Comparison of ENCODE assay signal across 8 cellular contexts in genomic region chr20:63980317-63980805, GRCh38. TPM values are rescaled to one million over a fixed set of nuclear protein-coding genes. Genes with fewer than 3 reads are reported as not detected.
A peak's percentile ranks its signal among the peaks of the same experiment; 100 is the strongest.
DNase-seq lines count a peak whose midpoint lies in the region; ATAC-seq and TF ChIP-seq lines count a peak whose summit lies in the region.

No MANE protein-coding gene starts in this region.

- H3K27ac ChIP-seq in DND-41 (ENCODE audit: low read length): peak overlapping the region; percentile 93
- peak overlapping the region; percentile 78 for H3K27ac ChIP-seq in HEK293 (ENCODE audit: extremely low read depth, low read depth, low read length)
- peak overlapping the region; percentile 65 for H3K27ac ChIP-seq in SK-N-MC

- H3K4me3 ChIP-seq in DND-41 (ENCODE audit: low read depth in 1 of 2, low read length in 2 of 2) (peak overlapping the region; percentile 76 to 97; a peak in 3 of 4 replicates), HEK293 (ENCODE audit: low read depth, low read length) (peak overlapping the region; percentile 95), SK-N-MC (peak overlapping the region; percentile 97), endocrine pancreas (ENCODE audit: control insufficient read depth, insufficient read depth, low read length) (no peak overlapping the region), neuron (ENCODE audit: low read length) (peak overlapping the region; percentile 68)

- H4K20me1 ChIP-seq in DND-41 (ENCODE audit: insufficient read depth, low read length): peaks cover 18% of the 10 kb centered on the region

- TF ChIP-seq CTCF in DND-41 (IDR thresholded peaks at IDR 0.05; ENCODE audit: borderline replicate concordance, extremely low read depth, low read length, poor library complexity, severe bottlenecking) (no peak), HEK293 (tag by site-specific recombination; IDR thresholded peaks at IDR 0.05) (no peak)

- DNase-seq in DND-41 (no peak), SK-N-MC (ENCODE audit: low read depth, low spot score) (no peak), Ammon's horn (ENCODE audit: low spot score) (no peak), dedifferentiated amniotic fluid mesenchymal stem cell (ENCODE audit: extremely low spot score) (no peak), H4 (ENCODE audit: low spot score) (no peak)

- H3K27me3 ChIP-seq in DND-41 (ENCODE audit: insufficient read depth, low read length, poor library complexity): no peaks in the 10 kb centered on the region
- no peaks in the 10 kb centered on the region for H3K27me3 ChIP-seq in endocrine pancreas (ENCODE audit: control insufficient read depth, insufficient read depth, low read length)
- no peaks in the 10 kb centered on the region for H3K27me3 ChIP-seq in neuron (ENCODE audit: insufficient read depth, low read length)

- H3K9ac ChIP-seq in DND-41 (ENCODE audit: low read depth, low read length) (peak overlapping the region; percentile 76), SK-N-MC (ENCODE audit: insufficient read length) (peak overlapping the region; percentile 67), endocrine pancreas (ENCODE audit: control insufficient read depth, insufficient read depth, low read length) (peak overlapping the region; percentile 32)

- peak overlapping the region; percentile 89 for H3K4me2 ChIP-seq in DND-41 (ENCODE audit: insufficient read depth, low read length)

- POLR2A ChIA-PET in HEK293 (lab: Yijun Ruan, JAX): interaction anchor here (0.6 to 2.0 kb wide), 14 partner anchors 21 to 322 kb away, joined by 3 to 21 read pairs (median 4); partner anchors contain the start of genes ARFRP1, RTEL1, TCEA2 and TPD52L2

- ATAC-seq in DND-41 (ENCODE audit: insufficient read depth, low read depth): peak; percentile 4

- H2AFZ ChIP-seq in DND-41 (ENCODE audit: low read depth, low read length): peak overlapping the region; percentile 74
- no peak overlapping the region for H2AFZ ChIP-seq in neuron (ENCODE audit: low read depth, low read length)

- peaks cover 47% of the 10 kb centered on the region for H3K79me2 ChIP-seq in DND-41 (ENCODE audit: insufficient read depth, low read length)

- CTCF ChIA-PET in HEK293 (lab: Yijun Ruan, JAX): interaction anchor here (0.6 to 3.8 kb wide), 24 partner anchors 11 to 1832 kb away, joined by 3 to 18 read pairs (median 4); partner anchors contain the start of genes C20orf204, PTK6 and TPD52L2

- H3K36me3 ChIP-seq in DND-41 (ENCODE audit: insufficient read depth, low read length) (peaks cover 38% of the 10 kb centered on the region), HEK293 (ENCODE audit: control insufficient read depth in 2 of 2, insufficient read depth in 1 of 2, low read length in 2 of 2) (peaks cover 6 to 28% of the 10 kb centered on the region in 2 experiments; a peak in 2 of 3 replicates), SK-N-MC (ENCODE audit: insufficient read depth, low read length) (peaks cover 19% of the 10 kb centered on the region), endocrine pancreas (ENCODE audit: control insufficient read depth, insufficient read depth, low read length) (peaks cover 2% of the 10 kb centered on the region), neuron (ENCODE audit: insufficient read depth, low read length) (peaks cover 14% of the 10 kb centered on the region)

- H3K9me3 ChIP-seq in DND-41 (ENCODE audit: insufficient read depth, low read length, severe bottlenecking) (no peaks in the 10 kb centered on the region), HEK293 (ENCODE audit: control insufficient read depth, insufficient read depth, low read depth, low read length) (no peaks in the 10 kb centered on the region), SK-N-MC (ENCODE audit: low read depth, low read length) (no peaks in the 10 kb centered on the region), endocrine pancreas (ENCODE audit: control insufficient read depth, low read length) (no peaks in the 10 kb centered on the region), neuron (ENCODE audit: low read length) (no peaks in the 10 kb centered on the region)

- H3K4me1 ChIP-seq in DND-41 (ENCODE audit: insufficient read depth, low read length) (peaks cover 47% of the 10 kb centered on the region), HEK293 (ENCODE audit: control insufficient read depth, insufficient read depth, low read length) (peaks cover 13% of the 10 kb centered on the region), endocrine pancreas (ENCODE audit: control insufficient read depth, insufficient read depth, low read length) (peaks cover 4% of the 10 kb centered on the region), neuron (ENCODE audit: insufficient read depth, low read length) (peaks cover 20% of the 10 kb centered on the region)

TF ChIP-seq in HEK293, 187 proteins besides CTCF, POLR2A, EP300 and RAD21:
- TF ChIP-seq IKZF3 (tag by site-specific recombination; IDR thresholded peaks at IDR 0.05): no peak
- TF ChIP-seq KLF9 (tag by site-specific recombination; IDR thresholded peaks at IDR 0.05; ENCODE audit: low read depth): no peak
- no peak for TF ChIP-seq TCF7L2 (IDR thresholded peaks at IDR 0.05; ENCODE audit: borderline replicate concordance, low read depth, low read length)
- peak; percentile 58 for TF ChIP-seq HIC1 (tag by site-specific recombination; IDR thresholded peaks at IDR 0.05)
- TF ChIP-seq ZNF48 (tag by site-specific recombination; IDR thresholded peaks at IDR 0.05): no peak

RNA-seq across cellular contexts. Expression of gene PRPF6, which starts 0.6 kb away (rescaled TPM):
- 35.9 and 36.5 TPM in 2 replicates for total RNA-seq in H4 (2014; rRNA removed; shearing (Covaris generic))

RNA-seq across cellular contexts. Expression of gene SAMD10, which starts 0.9 kb away (rescaled TPM):
- not detected in 2 replicates for total RNA-seq in H4 (2014; rRNA removed; shearing (Covaris generic))

RNA-seq across cellular contexts. Expression of gene ZNF512B, which starts 10.6 kb away (rescaled TPM):
- total RNA-seq in H4 (2014; rRNA removed; shearing (Covaris generic)): 2.2 and 4.4 TPM in 2 replicates

RNA-seq across cellular contexts. Expression of gene UCKL1, which starts 24.1 kb away (rescaled TPM):
- 14.1 and 16.1 TPM in 2 replicates for total RNA-seq in H4 (2014; rRNA removed; shearing (Covaris generic))

RNA-seq across cellular contexts. Expression of gene C20orf204, which starts 55.6 kb away (rescaled TPM):
- 0.08 TPM in 1 of 2 replicates, not detected in the other for total RNA-seq in H4 (2014; rRNA removed; shearing (Covaris generic))
